1 cellular context compared by ENCODE assay signal in genomic region chr4:26223160-26223559, GRCh38.
TF ChIP-seq lines count a peak whose summit lies in the region.

No MANE protein-coding gene starts in this region.

TF ChIP-seq in GM23338, 12 proteins besides CTCF, POLR2A, EP300 and RAD21 (continued from another document):
- TF ChIP-seq POLR2AphosphoS5 (IDR thresholded peaks at IDR 0.05; ENCODE audit: low read depth), result no peak
- TF ChIP-seq EZH2phosphoT487 (IDR thresholded peaks at IDR 0.05; ENCODE audit: unreplicated experiment), result no peak
- no peak for TF ChIP-seq JUNB (IDR thresholded peaks at IDR 0.05; ENCODE audit: unreplicated experiment)
- TF ChIP-seq ETS1 (IDR thresholded peaks at IDR 0.05), result no peak
- no peak for TF ChIP-seq ZNF114 (CRISPR knock-in tag; IDR thresholded peaks at IDR 0.05)
- TF ChIP-seq REST (IDR thresholded peaks at IDR 0.05; ENCODE audit: unreplicated experiment), result no peak
